In the genomic region with DNA sequence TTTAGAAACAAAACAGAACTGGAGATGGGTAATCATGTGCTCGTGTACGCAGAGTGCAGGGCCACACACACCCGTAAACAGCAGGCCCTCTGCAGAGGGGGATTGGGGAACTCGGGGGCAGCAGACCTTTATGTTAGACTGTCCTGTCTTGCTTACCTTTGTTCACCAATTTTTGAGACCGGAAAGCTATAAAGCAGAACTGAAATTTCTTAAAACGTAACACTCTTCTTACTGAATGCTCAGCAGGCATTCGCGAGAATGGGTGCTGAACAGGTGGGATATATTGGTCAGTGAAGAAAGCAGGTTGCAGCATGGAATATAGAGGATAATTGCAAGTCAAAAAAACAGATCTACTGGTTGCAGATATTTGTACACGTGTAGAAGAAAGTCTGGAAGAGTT, we compare ENCODE assay signal across 25 cellular contexts.
DNase-seq lines count a peak whose midpoint lies in the region; ATAC-seq and TF ChIP-seq lines count a peak whose summit lies in the region.
"Had no signal": no experiment of that assay in that cellular context is flagged by ENCODE, and none has a peak within 500 bp of the region (broad histone marks: within the 10 kb centered on the region; RNA-seq: fewer than 3 reads in every experiment).

No MANE protein-coding gene starts in this region.

- no peaks in the 10 kb centered on the region for H3K27me3 ChIP-seq in trophoblast cell (ENCODE audit: insufficient read depth, low read length)
- H3K27me3 ChIP-seq: MG63 had no signal

- no peak for TF ChIP-seq CTCF in CD14-positive monocyte (IDR thresholded peaks at IDR 0.05)
- TF ChIP-seq CTCF in mesothelial cell of epicardium (IDR thresholded peaks at IDR 0.05; ENCODE audit: unreplicated experiment), result no peak

- no peak overlapping the region for H4K12ac ChIP-seq in trophoblast cell (ENCODE audit: low read depth, low read length)

- no peak overlapping the region for H3K27ac ChIP-seq in trophoblast cell (ENCODE audit: low read depth, low read length)
- H3K27ac ChIP-seq: PC-9 had no signal

- H2BK5ac ChIP-seq in trophoblast cell (ENCODE audit: low read depth, low read length, poor library complexity), result no peak overlapping the region

- no peak overlapping the region for H2BK12ac ChIP-seq in trophoblast cell (ENCODE audit: low read length)

- H3K36me3 Mint-ChIP-seq in CD14-positive monocyte (no peaks in the 10 kb centered on the region), mesothelial cell of epicardium (no peaks in the 10 kb centered on the region)
- H3K36me3 Mint-ChIP-seq in stimulated activated effector memory CD8-positive, alpha-beta T cell treated with anti-CD3 and anti-CD28 coated beads, Interleukin-12 subunit alpha, Interleukin-12 subunit beta, amount 100 ng/mL, for 72 hours, result no peaks in the 10 kb centered on the region
- H3K36me3 Mint-ChIP-seq: CD4-positive, alpha-beta memory T cell had no signal

- H3K9ac ChIP-seq in trophoblast cell (ENCODE audit: low read length), result no peak overlapping the region

- H3K4me3 ChIP-seq in trophoblast cell (ENCODE audit: low read depth, low read length), result no peak overlapping the region
- H3K4me3 ChIP-seq: HAP-1, MG63, PC-9 had no signal

- H3K4me1 Mint-ChIP-seq in CD14-positive monocyte (no peaks in the 10 kb centered on the region), mesothelial cell of epicardium (peaks cover 4% of the 10 kb centered on the region)
- H3K4me1 Mint-ChIP-seq in stimulated activated effector memory CD8-positive, alpha-beta T cell treated with anti-CD3 and anti-CD28 coated beads, Interleukin-12 subunit alpha, Interleukin-12 subunit beta, amount 100 ng/mL, for 72 hours, result no peaks in the 10 kb centered on the region

- peak; percentile 55 for ATAC-seq in HG02870 (IDR thresholded peaks at IDR 0.05; ENCODE audit: unreplicated experiment)
- ATAC-seq in stimulated activated effector memory CD8-positive, alpha-beta T cell treated with anti-CD3 and anti-CD28 coated beads, Interleukin-12 subunit alpha, Interleukin-12 subunit beta, amount 100 ng/mL, for 72 hours, result no peak
- no peak for ATAC-seq in GM21515 (IDR thresholded peaks at IDR 0.05; ENCODE audit: unreplicated experiment)

- no peak overlapping the region for H3K4me2 ChIP-seq in trophoblast cell (ENCODE audit: low read length)
- H3K4me2 ChIP-seq: PC-9 had no signal

- H3K9me3 Mint-ChIP-seq in CD14-positive monocyte (peaks cover 0 to 4% (median 0%) of the 10 kb centered on the region in 7 donors), mesothelial cell of epicardium (peaks cover 3% of the 10 kb centered on the region)
- H3K9me3 Mint-ChIP-seq in stimulated activated effector memory CD8-positive, alpha-beta T cell treated with anti-CD3 and anti-CD28 coated beads, Interleukin-12 subunit alpha, Interleukin-12 subunit beta, amount 100 ng/mL, for 72 hours, result peaks cover 3% of the 10 kb centered on the region
- H3K9me3 Mint-ChIP-seq: HFFc6 had no signal

- H4K8ac ChIP-seq in trophoblast cell (ENCODE audit: low read depth, low read length), result no peak overlapping the region

- H2AFZ ChIP-seq in trophoblast cell (ENCODE audit: insufficient read depth, low read length, poor library complexity), result no peak overlapping the region
- H2AFZ ChIP-seq: PC-9 had no signal

- peak overlapping the region; percentile 49 for H2AK5ac ChIP-seq in trophoblast cell (ENCODE audit: low read length)

- no peaks in the 10 kb centered on the region for H3K79me1 ChIP-seq in trophoblast cell (ENCODE audit: low read length)

- H3K79me2 ChIP-seq in trophoblast cell (ENCODE audit: control insufficient read depth, insufficient read depth, low read length, poor library complexity), result no peaks in the 10 kb centered on the region

- no peaks in the 10 kb centered on the region for H3K9me3 ChIP-seq in trophoblast cell (ENCODE audit: insufficient read depth, low read depth, low read length)
- H3K9me3 ChIP-seq: HAP-1, MG63 had no signal

- peaks cover 2 to 6% of the 10 kb centered on the region in 2 experiments for H3K4me1 ChIP-seq in trophoblast cell (ENCODE audit: control insufficient read depth in 1 of 2, insufficient read depth in 2 of 2, low read length in 2 of 2)
- H3K4me1 ChIP-seq: HAP-1 had no signal

- no peak overlapping the region for H3K14ac ChIP-seq in trophoblast cell (ENCODE audit: low read length)

- H2BK120ac ChIP-seq in trophoblast cell (ENCODE audit: insufficient read depth, low read length, poor library complexity), result no peak overlapping the region

- intact Hi-C loops in CD14-positive monocyte (cut with micrococcal nuclease), result no loop called here

- no peak overlapping the region for H3K4me3 Mint-ChIP-seq in CD14-positive monocyte
- no peak overlapping the region for H3K4me3 Mint-ChIP-seq in mesothelial cell of epicardium
- no peak overlapping the region for H3K4me3 Mint-ChIP-seq in stimulated activated effector memory CD8-positive, alpha-beta T cell treated with anti-CD3 and anti-CD28 coated beads, Interleukin-12 subunit alpha, Interleukin-12 subunit beta, amount 100 ng/mL, for 72 hours
- H3K4me3 Mint-ChIP-seq: CD4-positive, alpha-beta memory T cell; HFFc6 had no signal

- H4K91ac ChIP-seq in trophoblast cell (ENCODE audit: low read depth, low read length), result no peak overlapping the region

- H3K27ac Mint-ChIP-seq in CD14-positive monocyte, result no peak overlapping the region
- no peak overlapping the region for H3K27ac Mint-ChIP-seq in mesothelial cell of epicardium
- no peak overlapping the region for H3K27ac Mint-ChIP-seq in stimulated activated effector memory CD8-positive, alpha-beta T cell treated with anti-CD3 and anti-CD28 coated beads, Interleukin-12 subunit alpha, Interleukin-12 subunit beta, amount 100 ng/mL, for 72 hours
- H3K27ac Mint-ChIP-seq: CD4-positive, alpha-beta memory T cell; HFFc6 had no signal

- DNase-seq in CD14-positive monocyte (ENCODE audit: low spot score), result peak; percentile 22
- DNase-seq in RPMI8226, result peak; percentile 80
- DNase-seq in trophoblast cell, result no peak
- DNase-seq in activated CD8-positive, alpha-beta memory T cell treated with anti-CD3 and anti-CD28 coated beads for 24 hours, result no peak
- DNase-seq in mesothelial cell of epicardium (ENCODE audit: low spot score in 2 of 2, unreplicated experiment in 2 of 2), result no peak
- DNase-seq in stimulated activated effector memory CD8-positive, alpha-beta T cell treated with anti-CD3 and anti-CD28 coated beads, Interleukin-12 subunit alpha, Interleukin-12 subunit beta, amount 100 ng/mL, for 72 hours (ENCODE audit: low spot score in 2 of 2), result no peak
- DNase-seq: CD4-positive, alpha-beta memory T cell; COR-L47; DMS53; GOT3; HFFc6; IMR-90; KG1; MG63; NCI-H1048; NCI-H1436; NCI-H187; NCI-H524; NCI-H748 treated with DMSO at 0.1 percent for 48 hours; PC-9; SHP77; T-helper 1 cell had no signal

- WGBS in trophoblast cell (ENCODE audit: extremely low coverage, insufficient coverage, insufficient read length), result no CpG with 5 or more reads among the region's 9 CpGs

- H3K23ac ChIP-seq in trophoblast cell (ENCODE audit: low read length), result no peak overlapping the region

- H3K36me3 ChIP-seq in trophoblast cell (ENCODE audit: control insufficient read depth in 1 of 2, insufficient read depth in 2 of 2, low read length in 2 of 2), result no peaks in the 10 kb centered on the region
- H3K36me3 ChIP-seq: HAP-1, MG63 had no signal

- no peak overlapping the region for H3K4ac ChIP-seq in trophoblast cell (ENCODE audit: low read depth, low read length)

- H3K18ac ChIP-seq in trophoblast cell (ENCODE audit: low read length), result no peak overlapping the region

- H3K27me3 Mint-ChIP-seq in CD14-positive monocyte (ENCODE audit: low read depth in 3 of 3) (peaks cover 0 to 17% (median 4%) of the 10 kb centered on the region in 3 donors), mesothelial cell of epicardium (ENCODE audit: low read depth) (peaks cover under 1% of the 10 kb centered on the region)

Comparison
In these comparisons a context has a peak if more than half of its experiments do, and no peak if none do; other contexts are left out.
1. DNase-seq: peak in CD14-positive monocyte (single experiment) and RPMI8226 (single experiment); none in trophoblast cell (0 of 2), activated CD8-positive, alpha-beta memory T cell treated with anti-CD3 and anti-CD28 coated beads for 24 hours (single experiment), mesothelial cell of epicardium (0 of 2) and stimulated activated effector memory CD8-positive, alpha-beta T cell treated with anti-CD3 and anti-CD28 coated beads, Interleukin-12 subunit alpha, Interleukin-12 subunit beta, amount 100 ng/mL, for 72 hours (0 of 2).